Comparison of ENCODE assay signal across 18 cellular contexts in genomic region chr6:127956260-127956888, GRCh38. TPM values are rescaled to one million over a fixed set of nuclear protein-coding genes. Genes with fewer than 3 reads are reported as not detected.
DNase-seq lines count a peak whose midpoint lies in the region; ATAC-seq, FAIRE-seq and TF ChIP-seq lines count a peak whose summit lies in the region.
"Had no signal": no experiment of that assay in that cellular context is flagged by ENCODE, and none has a peak within 500 bp of the region (broad histone marks: within the 10 kb centered on the region; RNA-seq: fewer than 3 reads in every experiment).

No MANE protein-coding gene starts in this region.

- no peaks in the 10 kb centered on the region for H3K9me3 ChIP-seq in BE2C
- H3K9me3 ChIP-seq in keratinocyte (ENCODE audit: control insufficient read depth, low read depth, low read length), result no peaks in the 10 kb centered on the region
- H3K9me3 ChIP-seq: gastrocnemius medialis, right atrium auricular region had no signal

- H4K20me1 ChIP-seq in keratinocyte (ENCODE audit: control insufficient read depth, extremely low read depth, insufficient read depth, low read length), result no peaks in the 10 kb centered on the region

- no peaks in the 10 kb centered on the region for H3K9me3 Mint-ChIP-seq in HFFc6
- peaks cover 6% of the 10 kb centered on the region for H3K9me3 Mint-ChIP-seq in activated T-helper 17 cell treated with anti-CD3 and anti-CD28 coated beads, Interleukin-2, amount 50 U/mL, for 72 hours

- DNase-seq in BE2C (no peak), HFFc6 (peak; percentile 66), keratinocyte (ENCODE audit: low read depth, low spot score) (no peak), NCI-H1417 (lab: John Stamatoyannopoulos, UW) (no peak), kidney glomerular epithelial cell (lab: John Stamatoyannopoulos, UW) (no peak)
- no peak for DNase-seq in activated naive CD4-positive, alpha-beta T cell treated with Interleukin-2 at 50 U/mL for 16 hours
- DNase-seq: activated naive CD8-positive, alpha-beta T cell treated with anti-CD3 and anti-CD28 coated beads for 36 hours; gastrocnemius medialis; NCI-H1105; stimulated activated CD4-positive, alpha-beta T cell treated with anti-CD3 and anti-CD28 coated beads, Interleukin-4, amount 100 ng/mL, for 4 hours had no signal

- H3K4me1 ChIP-seq in BE2C (no peaks in the 10 kb centered on the region), keratinocyte (ENCODE audit: control insufficient read depth, extremely low read depth, insufficient read depth, low read length) (no peaks in the 10 kb centered on the region)
- H3K4me1 ChIP-seq: gastrocnemius medialis, right atrium auricular region had no signal

- dilution Hi-C loops in keratinocyte (cut with MboI; ENCODE audit: extremely low pct_ligation_motif_present, low sequenced_read_pairs), result no loop called here

- no peaks in the 10 kb centered on the region for H3K36me3 Mint-ChIP-seq in HFFc6 (ENCODE audit: low read depth)
- no peaks in the 10 kb centered on the region for H3K36me3 Mint-ChIP-seq in activated T-helper 17 cell treated with anti-CD3 and anti-CD28 coated beads, Interleukin-2, amount 50 U/mL, for 72 hours (ENCODE audit: low read depth)

- H3K27me3 ChIP-seq in BE2C, result no peaks in the 10 kb centered on the region
- H3K27me3 ChIP-seq in keratinocyte (ENCODE audit: control insufficient read depth, extremely low read depth, insufficient read depth, low read length), result no peaks in the 10 kb centered on the region
- H3K27me3 ChIP-seq: gastrocnemius medialis, right atrium auricular region had no signal

- no peak overlapping the region for H3K4me3 Mint-ChIP-seq in HFFc6
- no peak overlapping the region for H3K4me3 Mint-ChIP-seq in activated T-helper 17 cell treated with anti-CD3 and anti-CD28 coated beads, Interleukin-2, amount 50 U/mL, for 72 hours
- H3K4me3 Mint-ChIP-seq: activated naive CD8-positive, alpha-beta T cell treated with anti-CD3 and anti-CD28 coated beads for 36 hours; dendritic cell treated with granulocyte-macrophage colony-stimulating factor and Interleukin-4, amounts not matched to agents 40 ng/mL and 50 ng/mL, for 4 days had no signal

- peak; percentile 57 for ATAC-seq in activated T-helper 17 cell treated with anti-CD3 and anti-CD28 coated beads, Interleukin-2, amount 50 U/mL, for 72 hours (replicated peaks)
- no peak for ATAC-seq in GM18520 (IDR thresholded peaks at IDR 0.05; ENCODE audit: unreplicated experiment)
- ATAC-seq: gastrocnemius medialis had no signal

- peaks cover 2% of the 10 kb centered on the region for H3K27me3 Mint-ChIP-seq in HFFc6 (ENCODE audit: insufficient read depth)
- H3K27me3 Mint-ChIP-seq in activated T-helper 17 cell treated with anti-CD3 and anti-CD28 coated beads, Interleukin-2, amount 50 U/mL, for 72 hours, result no peaks in the 10 kb centered on the region
- H3K27me3 Mint-ChIP-seq: activated naive CD8-positive, alpha-beta T cell treated with anti-CD3 and anti-CD28 coated beads for 36 hours; dendritic cell treated with granulocyte-macrophage colony-stimulating factor and Interleukin-4, amounts not matched to agents 40 ng/mL and 50 ng/mL, for 4 days had no signal

- TF ChIP-seq CTCF in BE2C (IDR thresholded peaks at IDR 0.05; ENCODE audit: low read depth, low read length) (peak; percentile 44), HFFc6 (IDR thresholded peaks at IDR 0.05) (peak; percentile 63), keratinocyte (optimal IDR thresholded peaks at IDR 0.05 in 1 of 3, IDR thresholded peaks at IDR 0.05 in 1 of 3, conservative IDR thresholded peaks at IDR 0.05 in 1 of 3; ENCODE audit: extremely low read depth in 1 of 3, insufficient read depth in 2 of 3, low read length in 3 of 3) (peak in 2 of 3 experiments; percentile 11 to 27)

- H3K4me1 Mint-ChIP-seq in HFFc6 (ENCODE audit: low read depth), result peaks cover 34% of the 10 kb centered on the region
- H3K4me1 Mint-ChIP-seq in activated T-helper 17 cell treated with anti-CD3 and anti-CD28 coated beads, Interleukin-2, amount 50 U/mL, for 72 hours, result peaks cover 17% of the 10 kb centered on the region

- H3K79me2 ChIP-seq in keratinocyte (ENCODE audit: control insufficient read depth, insufficient read depth, low read length), result no peaks in the 10 kb centered on the region

- no peaks in the 10 kb centered on the region for H3K36me3 ChIP-seq in BE2C
- no peaks in the 10 kb centered on the region for H3K36me3 ChIP-seq in keratinocyte (ENCODE audit: control insufficient read depth in 2 of 2, extremely low read depth in 1 of 2, insufficient read depth in 2 of 2, low read length in 2 of 2)
- H3K36me3 ChIP-seq: gastrocnemius medialis, right atrium auricular region had no signal

- H3K27ac ChIP-seq in keratinocyte (ENCODE audit: control insufficient read depth, insufficient read depth, low read length), result no peak overlapping the region
- H3K27ac ChIP-seq: gastrocnemius medialis, right atrium auricular region had no signal

- H3K4me3 ChIP-seq in BE2C (ENCODE audit: low read depth, low read length), result no peak overlapping the region
- no peak overlapping the region for H3K4me3 ChIP-seq in keratinocyte (ENCODE audit: control insufficient read depth in 2 of 3, extremely low read depth in 1 of 3, insufficient read depth in 2 of 3, low read depth in 1 of 3, low read length in 3 of 3)
- H3K4me3 ChIP-seq: gastrocnemius medialis, right atrium auricular region had no signal

- no peak overlapping the region for H3K4me2 ChIP-seq in keratinocyte (ENCODE audit: control insufficient read depth, extremely low read depth, insufficient read depth, low read depth, low read length)

- FAIRE-seq in keratinocyte (lab: Jason Lieb, UNC), result peak; percentile 46
- FAIRE-seq: TTC549 had no signal

- H3K9ac ChIP-seq in keratinocyte (ENCODE audit: control insufficient read depth, extremely low read depth, insufficient read depth, low read length), result no peak overlapping the region

- no peaks in the 10 kb centered on the region for H3K9me1 ChIP-seq in keratinocyte (ENCODE audit: control insufficient read depth, extremely low read depth, insufficient read depth, low read length)

- H3K27ac Mint-ChIP-seq in HFFc6, result no peak overlapping the region; the same call in 1 of the 2 replicates
- H3K27ac Mint-ChIP-seq in activated T-helper 17 cell treated with anti-CD3 and anti-CD28 coated beads, Interleukin-2, amount 50 U/mL, for 72 hours, result no peak overlapping the region
- H3K27ac Mint-ChIP-seq: activated naive CD8-positive, alpha-beta T cell treated with anti-CD3 and anti-CD28 coated beads for 36 hours; dendritic cell treated with granulocyte-macrophage colony-stimulating factor and Interleukin-4, amounts not matched to agents 40 ng/mL and 50 ng/mL, for 4 days had no signal

- no peak overlapping the region for H2AFZ ChIP-seq in keratinocyte (ENCODE audit: control insufficient read depth, low read length)

RNA-seq across cellular contexts. Expression of gene THEMIS, which starts 55.5 kb away (rescaled TPM):
- polyA plus RNA-seq in BE2C (2012; ENCODE audit: insufficient read depth, insufficient read length, low read depth), result not detected
- total RNA-seq in HFFc6 (2021; fragmentation: NEBNext Ultra II Directional; extraction: Animal tissue kit (Norgen Biotek cat#: 25700)), result under 1 TPM; 0.12 to 0.28 (median 0.25) TPM
- 10 to 100 TPM; 64.9 to 72.9 TPM for total RNA-seq in activated T-helper 17 cell treated with anti-CD3 and anti-CD28 coated beads, Interleukin-2, amount 50 U/mL, for 72 hours
- not detected in 3 replicates for polyA plus RNA-seq in keratinocyte
- not detected for polyA plus RNA-seq in keratinocyte (2011; ENCODE audit: low read depth)
- not detected in 2 replicates for polyA plus RNA-seq in keratinocyte (2011; cell fraction: cytosol; rRNA removed)
- not detected in 2 replicates for polyA plus RNA-seq in keratinocyte (2011; cell fraction: nucleus; rRNA removed)
- not detected in 2 replicates for polyA plus RNA-seq in keratinocyte (2012; ENCODE audit: low replicate concordance)
- polyA minus RNA-seq in keratinocyte, result not detected in 3 replicates
- polyA minus RNA-seq in keratinocyte (2011; cell fraction: cytosol; rRNA and poly(A)+ RNA removed), result not detected
- 0.23 TPM in 1 of 2 replicates, not detected in the other for polyA minus RNA-seq in keratinocyte (2011; cell fraction: nucleus; rRNA and poly(A)+ RNA removed)
- total RNA-seq: kidney epithelial cell, myocyte, NCI-H460 had no signal

Comparison
In these comparisons a context has a peak if more than half of its experiments do, and no peak if none do; other contexts are left out.
1. RNA of gene THEMIS, which starts 55.5 kb away (total RNA-seq): 64.9 to 72.9 TPM in activated T-helper 17 cell treated with anti-CD3 and anti-CD28 coated beads, Interleukin-2, amount 50 U/mL, for 72 hours; 0.12 to 0.28 TPM in HFFc6; every median in the first group is over 10 times any median in the second.
2. Peak in every context shown above with its lines, with median percentiles within 50 percentile points of each other: CTCF ChIP-seq.